Comparison of ENCODE assay signal across 8 cellular contexts in the genomic region with DNA sequence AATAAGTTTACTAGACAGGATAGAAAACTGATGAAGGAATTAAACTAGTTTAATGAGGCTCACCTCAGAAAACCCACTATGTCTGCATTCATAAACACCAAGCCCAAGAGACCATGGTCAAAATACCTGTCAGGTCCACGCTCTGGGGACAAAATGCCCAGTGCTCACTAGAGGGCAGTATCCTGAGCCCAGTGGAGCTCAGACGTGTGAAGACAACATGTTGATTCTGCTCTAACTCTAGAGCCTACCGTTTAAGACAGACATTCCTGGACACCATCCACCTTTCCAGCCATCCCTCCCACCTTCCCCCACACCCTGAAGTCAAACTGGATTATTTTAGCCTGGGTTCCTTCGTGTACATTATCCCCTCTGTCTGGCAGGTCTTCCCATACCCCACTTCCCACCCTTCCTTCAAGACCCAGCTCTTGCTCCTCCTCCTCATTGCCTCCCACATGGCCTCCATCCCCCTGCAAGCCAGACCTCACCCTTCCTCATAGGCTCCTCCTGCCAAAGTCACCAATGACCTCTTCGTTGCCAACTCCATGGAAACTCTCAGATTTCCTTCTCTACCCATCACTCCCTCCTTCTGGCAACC.
DNase-seq lines count a peak whose midpoint lies in the region; ATAC-seq and TF ChIP-seq lines count a peak whose summit lies in the region.

No MANE protein-coding gene starts in this region.

- no peak overlapping the region for H3K4me3 ChIP-seq in DOHH2 (ENCODE audit: low read length)
- H3K4me3 ChIP-seq in HEK293 (ENCODE audit: low read depth, low read length): no peak overlapping the region
- no peak overlapping the region for H3K4me3 ChIP-seq in spleen

- H4K20me1 ChIP-seq in DOHH2 (ENCODE audit: control insufficient read depth, insufficient read depth, low read depth, low read length): no peaks in the 10 kb centered on the region

- H3K27me3 ChIP-seq in DOHH2 (ENCODE audit: control insufficient read depth, low read length) (peaks cover 7% of the 10 kb centered on the region), foreskin keratinocyte (peaks cover 29% of the 10 kb centered on the region), spleen (replicated peaks in 1 of 7) (peaks cover 0 to 24% (median 3%) of the 10 kb centered on the region in 7 donors)

- TF ChIP-seq CTCF in DOHH2 (IDR thresholded peaks at IDR 0.05; ENCODE audit: low read depth, low read length, poor library complexity, severe bottlenecking) (peak; percentile 57), HEK293 (tag by site-specific recombination; IDR thresholded peaks at IDR 0.05) (peak; percentile 59), VCaP (conservative IDR thresholded peaks at IDR 0.05) (peak; percentile 63), foreskin keratinocyte (conservative IDR thresholded peaks at IDR 0.05) (peak; percentile 64), spleen (IDR thresholded peaks at IDR 0.05 in 8 of 11, conservative IDR thresholded peaks at IDR 0.05 in 3 of 11) (peak in 6 of 11 experiments; percentile 20 to 55 (median 37))

- POLR2A ChIA-PET in HEK293 (lab: Yijun Ruan, JAX): no interaction called here

- no peaks in the 10 kb centered on the region for H3K9me2 ChIP-seq in DOHH2 (replicated peaks; ENCODE audit: control insufficient read depth, low read length)

- no peak for TF ChIP-seq POLR2A in spleen (IDR thresholded peaks at IDR 0.05)

- no peaks in the 10 kb centered on the region for H3K9me3 ChIP-seq in DOHH2 (ENCODE audit: control insufficient read depth, insufficient read depth, low read length)
- H3K9me3 ChIP-seq in HEK293 (ENCODE audit: control insufficient read depth, insufficient read depth, low read depth, low read length): no peaks in the 10 kb centered on the region
- no peaks in the 10 kb centered on the region for H3K9me3 ChIP-seq in spleen

- H3K27ac ChIP-seq in DOHH2 (ENCODE audit: low read depth, low read length): no peak overlapping the region
- H3K27ac ChIP-seq in HEK293 (ENCODE audit: extremely low read depth, low read depth, low read length): no peak overlapping the region
- peak overlapping the region; percentile 87 for H3K27ac ChIP-seq in VCaP
- no peak overlapping the region for H3K27ac ChIP-seq in foreskin keratinocyte
- H3K27ac ChIP-seq in spleen: no peak overlapping the region

- no peak overlapping the region for H3K4me2 ChIP-seq in DOHH2 (ENCODE audit: low read length)

- no peaks in the 10 kb centered on the region for H3F3A ChIP-seq in DOHH2 (ENCODE audit: control insufficient read depth, insufficient read depth)

- no peaks in the 10 kb centered on the region for H3K4me1 ChIP-seq in DOHH2 (ENCODE audit: control insufficient read depth, low read length)
- H3K4me1 ChIP-seq in HEK293 (ENCODE audit: control insufficient read depth, insufficient read depth, low read length): no peaks in the 10 kb centered on the region
- peaks cover 6% of the 10 kb centered on the region for H3K4me1 ChIP-seq in foreskin keratinocyte
- H3K4me1 ChIP-seq in spleen: no peaks in the 10 kb centered on the region

- WGBS in spleen, 5 donors: 22 to 33% (median 27%) methylated on average over 5 of the region's 5 CpGs

- peak in 1 of 2 donors; percentile 15 for DNase-seq in foreskin keratinocyte
- no peak for DNase-seq in spleen

- H3K36me3 ChIP-seq in DOHH2 (ENCODE audit: control insufficient read depth, low read length) (no peaks in the 10 kb centered on the region), HEK293 (ENCODE audit: control insufficient read depth in 2 of 2, insufficient read depth in 1 of 2, low read length in 2 of 2) (no peaks in the 10 kb centered on the region), spleen (no peaks in the 10 kb centered on the region)

- ATAC-seq in foreskin keratinocyte (peak; percentile 16), HG02763 (IDR thresholded peaks at IDR 0.05; ENCODE audit: unreplicated experiment) (no peak), GM18858 (IDR thresholded peaks at IDR 0.05; ENCODE audit: unreplicated experiment) (no peak), HG03342 (IDR thresholded peaks at IDR 0.05; ENCODE audit: unreplicated experiment) (no peak)

- intact Hi-C loops in spleen (cut with DNase I; ENCODE audit: low total_unique reads): loop anchor here (10.0 kb wide), 1 partner anchor 110 kb away; no protein-coding TSS in a partner anchor

- no peaks in the 10 kb centered on the region for H3K79me2 ChIP-seq in DOHH2 (ENCODE audit: control insufficient read depth, low read length)

- CTCF ChIA-PET in HEK293 (lab: Yijun Ruan, JAX): interaction anchor here (0.7 to 4.7 kb wide), 21 partner anchors 8 to 358 kb away, joined by 3 to 31 read pairs (median 4); no protein-coding TSS in a partner anchor

TF ChIP-seq in HEK293, 187 proteins besides CTCF, POLR2A, EP300 and RAD21:
- TF ChIP-seq ZNF654 (tag by site-specific recombination; IDR thresholded peaks at IDR 0.05; ENCODE audit: low read depth): peak; percentile 24; the same call in 1 of the 2 replicates
- TF ChIP-seq SCRT1 (tag by site-specific recombination; IDR thresholded peaks at IDR 0.05; ENCODE audit: borderline replicate concordance): peak; percentile 91
- no peak for TF ChIP-seq ZNF768 (tag by site-specific recombination; IDR thresholded peaks at IDR 0.05)
- TF ChIP-seq EGR2 (tag by site-specific recombination; IDR thresholded peaks at IDR 0.05; ENCODE audit: low read depth): peak; percentile 69
- TF ChIP-seq SCRT2 (tag by site-specific recombination; IDR thresholded peaks at IDR 0.05): peak; percentile 94
- TF ChIP-seq ZFHX2 (tag by site-specific recombination; conservative IDR thresholded peaks at IDR 0.05): peak; percentile 69
